In genomic region chr17:79952265-79952877, GRCh38 we compare ENCODE assay signal across 12 cellular contexts.
DNase-seq lines count a peak whose midpoint lies in the region; TF ChIP-seq lines count a peak whose summit lies in the region.
"Had no signal": no experiment of that assay in that cellular context is flagged by ENCODE, and none has a peak within 500 bp of the region (broad histone marks: within the 10 kb centered on the region; RNA-seq: fewer than 3 reads in every experiment).

No MANE protein-coding gene starts in this region.

- DNase-seq in activated effector memory CD4-positive, alpha-beta T cell treated with anti-CD3 and anti-CD28 coated beads, Interleukin-2, amount 50 U/mL, for 16 hours, result peak; percentile 47
- DNase-seq in activated effector memory CD4-positive, alpha-beta T cell treated with Interleukin-2 at 50 U/mL for 16 hours, result no peak
- DNase-seq in ecto neural progenitor cell (ENCODE audit: low spot score) (peak; percentile 59), neural progenitor cell (ENCODE audit: low spot score) (no peak), type B pancreatic cell (ENCODE audit: extremely low spot score, unreplicated experiment) (peak; percentile 68), GM19240 (ENCODE audit: insufficient read length, low spot score) (no peak), SKM-1 treated with dmso at 0.1 percent for 144 hours (lab: John Stamatoyannopoulos, UW; ENCODE audit: unreplicated experiment) (no peak)
- no peak for DNase-seq in activated CD4-positive, alpha-beta T cell treated with anti-CD3 and anti-CD28 coated beads for 1 hour
- DNase-seq: activated naive CD8-positive, alpha-beta T cell treated with anti-CD3 and anti-CD28 coated beads, Interleukin-2, amount 10 ng/mL, durations not matched to agents 7 days and 5 days; effector memory CD8-positive, alpha-beta T cell; NCI-H2227 treated with DMSO at 0.1 percent for 48 hours; PC-9 had no signal

- H4K20me1 ChIP-seq in neural progenitor cell (ENCODE audit: low read depth), result peaks cover 80% of the 10 kb centered on the region

- no peak overlapping the region for H3K4me3 ChIP-seq in neural progenitor cell
- H3K4me3 ChIP-seq: PC-9 had no signal

- H3K36me3 Mint-ChIP-seq in neural progenitor cell (peaks cover 6% of the 10 kb centered on the region), type B pancreatic cell (no peaks in the 10 kb centered on the region)
- H3K36me3 Mint-ChIP-seq: activated naive CD8-positive, alpha-beta T cell treated with anti-CD3 and anti-CD28 coated beads, Interleukin-2, amount 10 ng/mL, durations not matched to agents 7 days and 5 days had no signal

- H3K9me3 Mint-ChIP-seq in neural progenitor cell (no peaks in the 10 kb centered on the region), type B pancreatic cell (no peaks in the 10 kb centered on the region)
- H3K9me3 Mint-ChIP-seq: activated naive CD8-positive, alpha-beta T cell treated with anti-CD3 and anti-CD28 coated beads, Interleukin-2, amount 10 ng/mL, durations not matched to agents 7 days and 5 days; effector memory CD8-positive, alpha-beta T cell had no signal

- H3K4me2 ChIP-seq in neural progenitor cell, result peak overlapping the region; percentile 82
- H3K4me2 ChIP-seq: PC-9 had no signal

- H3K36me3 ChIP-seq in neural progenitor cell, result no peaks in the 10 kb centered on the region

- no peak overlapping the region for H3K27ac ChIP-seq in neural progenitor cell
- H3K27ac ChIP-seq: PC-9 had no signal

- H3K27me3 Mint-ChIP-seq in neural progenitor cell (ENCODE audit: insufficient read depth, low read depth), result peaks cover 22% of the 10 kb centered on the region
- H3K27me3 Mint-ChIP-seq in type B pancreatic cell, result no peaks in the 10 kb centered on the region

- TF ChIP-seq CTCF in neural progenitor cell (IDR thresholded peaks at IDR 0.05), result no peak
- TF ChIP-seq CTCF in type B pancreatic cell (conservative IDR thresholded peaks at IDR 0.05), result no peak

- H3K27ac Mint-ChIP-seq in neural progenitor cell (peak overlapping the region; percentile 82), type B pancreatic cell (peak overlapping the region; percentile 73)
- H3K27ac Mint-ChIP-seq: activated naive CD8-positive, alpha-beta T cell treated with anti-CD3 and anti-CD28 coated beads, Interleukin-2, amount 10 ng/mL, durations not matched to agents 7 days and 5 days; effector memory CD8-positive, alpha-beta T cell had no signal

- H3K79me2 ChIP-seq in neural progenitor cell (ENCODE audit: low read depth), result no peaks in the 10 kb centered on the region

- H3K4me3 Mint-ChIP-seq in neural progenitor cell (peak overlapping the region; percentile 84), type B pancreatic cell (peak overlapping the region; percentile 77)
- H3K4me3 Mint-ChIP-seq: activated naive CD8-positive, alpha-beta T cell treated with anti-CD3 and anti-CD28 coated beads, Interleukin-2, amount 10 ng/mL, durations not matched to agents 7 days and 5 days; effector memory CD8-positive, alpha-beta T cell had no signal

- peaks cover 41% of the 10 kb centered on the region for H3F3A ChIP-seq in neural progenitor cell (ENCODE audit: low read depth)

- peaks cover 37% of the 10 kb centered on the region for H3K4me1 ChIP-seq in neural progenitor cell

- H3K4me1 Mint-ChIP-seq in neural progenitor cell (peaks cover 78% of the 10 kb centered on the region), type B pancreatic cell (ENCODE audit: unreplicated experiment) (peaks cover 55% of the 10 kb centered on the region)
- H3K4me1 Mint-ChIP-seq: activated naive CD8-positive, alpha-beta T cell treated with anti-CD3 and anti-CD28 coated beads, Interleukin-2, amount 10 ng/mL, durations not matched to agents 7 days and 5 days had no signal

- peaks cover 44% of the 10 kb centered on the region for H3K27me3 ChIP-seq in neural progenitor cell

- H3K9ac ChIP-seq in neural progenitor cell, result no peak overlapping the region

- H2AFZ ChIP-seq in neural progenitor cell (replicated peaks), result no peak overlapping the region
- H2AFZ ChIP-seq: PC-9 had no signal

- H3K9me3 ChIP-seq in neural progenitor cell (ENCODE audit: low read depth), result no peaks in the 10 kb centered on the region

Comparison
In these comparisons a context has a peak if more than half of its experiments do, and no peak if none do; other contexts are left out.
1. DNase-seq: peak in activated effector memory CD4-positive, alpha-beta T cell treated with anti-CD3 and anti-CD28 coated beads, Interleukin-2, amount 50 U/mL, for 16 hours (single experiment), ecto neural progenitor cell (single experiment) and type B pancreatic cell (single experiment); none in activated effector memory CD4-positive, alpha-beta T cell treated with Interleukin-2 at 50 U/mL for 16 hours (single experiment), neural progenitor cell (single experiment), activated CD4-positive, alpha-beta T cell treated with anti-CD3 and anti-CD28 coated beads for 1 hour (single experiment), GM19240 (single experiment) and SKM-1 treated with dmso at 0.1 percent for 144 hours (single experiment).